Comparison of ENCODE assay signal across 11 cellular contexts in the genomic region with DNA sequence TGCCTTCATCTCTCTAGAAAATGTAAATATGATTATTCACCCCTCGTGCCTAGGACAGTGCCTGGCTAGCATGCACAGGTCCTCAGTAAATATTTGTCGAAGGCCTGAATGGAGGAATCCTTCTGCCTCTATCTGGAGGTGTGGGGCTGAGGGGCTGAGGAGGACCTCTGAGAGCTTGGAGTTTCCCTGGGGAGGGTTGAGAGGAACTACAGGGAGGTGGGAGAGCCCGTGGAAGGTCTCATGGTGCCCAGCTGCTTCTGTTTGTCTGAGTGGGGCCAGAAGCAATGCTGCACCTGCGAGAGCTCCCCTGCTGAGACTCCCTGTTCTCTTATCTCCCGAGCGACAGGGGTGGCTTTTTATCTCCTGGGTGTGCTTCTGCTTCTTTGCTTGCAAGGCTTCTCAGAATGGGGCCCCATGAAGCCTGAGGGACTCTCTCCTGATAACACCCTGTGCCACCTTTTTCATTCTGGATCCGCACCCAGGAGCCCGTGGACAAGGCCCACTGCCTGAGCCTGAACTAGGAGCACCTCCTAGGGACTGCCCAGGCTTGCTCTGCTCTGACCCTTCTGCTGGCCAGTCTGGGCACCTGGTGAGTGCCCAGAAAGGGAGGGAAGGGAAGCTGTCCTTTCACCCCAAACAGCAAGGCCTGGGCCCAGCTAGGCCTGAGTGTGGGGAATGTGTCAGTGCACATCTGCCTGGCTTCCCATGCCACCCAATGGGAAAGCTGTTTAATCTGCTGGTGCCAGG. TPM values are rescaled to one million over a fixed set of nuclear protein-coding genes. Genes with fewer than 3 reads are reported as not detected.
DNase-seq lines count a peak whose midpoint lies in the region; ATAC-seq and TF ChIP-seq lines count a peak whose summit lies in the region.
"Had no signal": no experiment of that assay in that cellular context is flagged by ENCODE, and none has a peak within 500 bp of the region (broad histone marks: within the 10 kb centered on the region; RNA-seq: fewer than 3 reads in every experiment).

No MANE protein-coding gene starts in this region.

- no peaks in the 10 kb centered on the region for H3K9me3 Mint-ChIP-seq in activated CD4-positive, alpha-beta T cell treated with anti-CD3 and anti-CD28 coated beads, Interleukin-2, amount 10 ng/mL, durations not matched to agents 7 days and 5 days

- dilution Hi-C loops in mammary epithelial cell (cut with HindIII; ENCODE audit: low sequenced_read_pairs), result no loop called here

- H3K9ac ChIP-seq in Loucy (ENCODE audit: low read depth, low read length, poor library complexity, severe bottlenecking) (peak overlapping the region; percentile 39), mammary epithelial cell (ENCODE audit: insufficient read depth, low read length) (peak overlapping the region; percentile 50)

- in situ Hi-C loops in mammary epithelial cell (cut with MboI; ENCODE audit: low sequenced_read_pairs in 2 of 2) (loop anchor here in 1 of 2 donors (25.0 kb wide), 1 partner anchor 138 kb away; no protein-coding TSS in a partner anchor), brain microvascular endothelial cell (cut with HindIII; ENCODE audit: low pct_ligation_motif_present, low sequenced_read_pairs) (no loop called here)

- H3K79me2 ChIP-seq in Loucy (ENCODE audit: insufficient read depth, low read length), result peaks cover 34% of the 10 kb centered on the region
- peaks cover 46% of the 10 kb centered on the region for H3K79me2 ChIP-seq in mammary epithelial cell (ENCODE audit: insufficient read depth, low read length)

- no TSS peak for BruUV-seq in mammary epithelial cell (replicated peaks; lab: Mats Ljungman, UMichigan)

- intact Hi-C loops in mammary epithelial cell (cut with micrococcal nuclease), result no loop called here

- H3K27ac Mint-ChIP-seq in activated CD4-positive, alpha-beta T cell treated with anti-CD3 and anti-CD28 coated beads, Interleukin-2, amount 10 ng/mL, durations not matched to agents 7 days and 5 days, result no peak overlapping the region

- 64% methylated on average over 8 of the region's 8 CpGs for WGBS in mammary epithelial cell (ENCODE audit: low coverage, missing lambda C conversion rate)

- H2AFZ ChIP-seq in Loucy (ENCODE audit: low read length), result no peak overlapping the region
- no peak overlapping the region for H2AFZ ChIP-seq in mammary epithelial cell (ENCODE audit: low read depth, low read length)

- H3K4me2 ChIP-seq in Loucy (ENCODE audit: low read depth, low read length, poor library complexity, severe bottlenecking) (peak overlapping the region; percentile 85), mammary epithelial cell (ENCODE audit: insufficient read depth, low read depth, low read length) (peak overlapping the region; percentile 64)

- H3K27ac ChIP-seq in mammary epithelial cell (ENCODE audit: insufficient read depth, low read depth, low read length) (no peak overlapping the region), neutrophil (peak overlapping the region; percentile 76), brain microvascular endothelial cell (no peak overlapping the region)

- H3K9me3 ChIP-seq in Loucy (ENCODE audit: insufficient read depth, low read depth, low read length) (no peaks in the 10 kb centered on the region), mammary epithelial cell (replicated peaks; ENCODE audit: insufficient read depth, low read length) (no peaks in the 10 kb centered on the region), neutrophil (no peaks in the 10 kb centered on the region)

- H4K20me1 ChIP-seq in Loucy (ENCODE audit: insufficient read depth, low read length, poor library complexity, severe bottlenecking) (no peaks in the 10 kb centered on the region), mammary epithelial cell (ENCODE audit: insufficient read depth, low read length) (no peaks in the 10 kb centered on the region)

- H3K4me1 ChIP-seq in Loucy (ENCODE audit: insufficient read depth, low read length, poor library complexity, severe bottlenecking), result peaks cover 42% of the 10 kb centered on the region
- peaks cover 74% of the 10 kb centered on the region for H3K4me1 ChIP-seq in mammary epithelial cell (ENCODE audit: insufficient read depth, low read length)
- H3K4me1 ChIP-seq in neutrophil (ENCODE audit: control insufficient read depth in 1 of 2, insufficient read depth in 1 of 2, low read depth in 1 of 2, low read length in 1 of 2), result peaks cover 59 to 64% of the 10 kb centered on the region in 2 experiments

- H3K36me3 ChIP-seq in Loucy (ENCODE audit: insufficient read depth, low read length) (peaks cover 4% of the 10 kb centered on the region; the same call in 1 of the 2 replicates), mammary epithelial cell (ENCODE audit: insufficient read depth, low read length) (peaks cover under 1% of the 10 kb centered on the region), neutrophil (no peaks in the 10 kb centered on the region), brain microvascular endothelial cell (replicated peaks) (no peaks in the 10 kb centered on the region)

- CTCF ChIA-PET in mammary epithelial cell (lab: Charles Lee; ENCODE audit: low non-redundant PET), result no interaction called here
- CTCF ChIA-PET in activated CD4-positive, alpha-beta T cell treated with anti-CD3 and anti-CD28 coated beads, Interleukin-2, amount 10 ng/mL, durations not matched to agents 7 days and 5 days (lab: Charles Lee), result interaction anchor here (1.0 to 2.5 kb wide), 8 partner anchors 9 to 71 kb away, joined by 3 to 14 read pairs (median 3); no protein-coding TSS in a partner anchor

- peaks cover 3% of the 10 kb centered on the region for H3K36me3 Mint-ChIP-seq in activated CD4-positive, alpha-beta T cell treated with anti-CD3 and anti-CD28 coated beads, Interleukin-2, amount 10 ng/mL, durations not matched to agents 7 days and 5 days (ENCODE audit: low read depth)

- ATAC-seq in GM21717 (IDR thresholded peaks at IDR 0.05; ENCODE audit: unreplicated experiment), result no peak

- peaks cover 6% of the 10 kb centered on the region; the same call in 1 of the 2 replicates for H3F3A ChIP-seq in Loucy (ENCODE audit: low read depth)

- TF ChIP-seq CTCF in Loucy (conservative IDR thresholded peaks at IDR 0.05; ENCODE audit: low read length), result no peak
- no peak for TF ChIP-seq CTCF in mammary epithelial cell (conservative IDR thresholded peaks at IDR 0.05 in 1 of 2, IDR thresholded peaks at IDR 0.05 in 1 of 2; ENCODE audit: extremely low read depth in 1 of 2, insufficient read depth in 1 of 2, low read depth in 1 of 2, low read length in 2 of 2)
- TF ChIP-seq CTCF in neutrophil (IDR thresholded peaks at IDR 0.05), result no peak
- TF ChIP-seq CTCF in brain microvascular endothelial cell (IDR thresholded peaks at IDR 0.05; ENCODE audit: low read depth, low read length, missing control alignments), result no peak

- DNase-seq in GF-D8 (lab: John Stamatoyannopoulos, UW), result peak; percentile 74
- DNase-seq in mammary epithelial cell, result no peak
- no peak for DNase-seq in putamen (ENCODE audit: low spot score)
- DNase-seq in brain microvascular endothelial cell, result no peak
- no peak for DNase-seq in activated CD4-positive, alpha-beta T cell treated with anti-CD3 and anti-CD28 coated beads, Interleukin-2, amount 10 ng/mL, durations not matched to agents 7 days and 5 days
- DNase-seq: NCI-H1436 treated with DMSO at 0.1 percent for 48 hours had no signal

- no peak overlapping the region for H3K4me3 ChIP-seq in Loucy (ENCODE audit: low read length, poor library complexity, severe bottlenecking)
- no peak overlapping the region for H3K4me3 ChIP-seq in mammary epithelial cell (replicated peaks in 1 of 3; ENCODE audit: insufficient read depth in 1 of 3, low read depth in 2 of 3, low read length in 3 of 3)
- peak overlapping the region in 1 of 2 experiments; percentile 0 for H3K4me3 ChIP-seq in neutrophil (ENCODE audit: low read depth in 1 of 2, low read length in 1 of 2)
- no peak overlapping the region for H3K4me3 ChIP-seq in brain microvascular endothelial cell (ENCODE audit: low read depth, low read length)

- H3K27me3 ChIP-seq in Loucy (ENCODE audit: insufficient read depth, low read length, poor library complexity, severe bottlenecking) (no peaks in the 10 kb centered on the region), mammary epithelial cell (ENCODE audit: insufficient read depth, low read length) (no peaks in the 10 kb centered on the region), neutrophil (peaks cover 12% of the 10 kb centered on the region), brain microvascular endothelial cell (replicated peaks) (no peaks in the 10 kb centered on the region)

- no peak overlapping the region for H3K4me3 Mint-ChIP-seq in activated CD4-positive, alpha-beta T cell treated with anti-CD3 and anti-CD28 coated beads, Interleukin-2, amount 10 ng/mL, durations not matched to agents 7 days and 5 days

- peaks cover 34% of the 10 kb centered on the region for H3K4me1 Mint-ChIP-seq in activated CD4-positive, alpha-beta T cell treated with anti-CD3 and anti-CD28 coated beads, Interleukin-2, amount 10 ng/mL, durations not matched to agents 7 days and 5 days

- POLR2A ChIA-PET in activated CD4-positive, alpha-beta T cell treated with anti-CD3 and anti-CD28 coated beads, Interleukin-2, amount 10 ng/mL, durations not matched to agents 7 days and 5 days (lab: Charles Lee), result no interaction called here

- no peaks in the 10 kb centered on the region for H3K27me3 Mint-ChIP-seq in activated CD4-positive, alpha-beta T cell treated with anti-CD3 and anti-CD28 coated beads, Interleukin-2, amount 10 ng/mL, durations not matched to agents 7 days and 5 days

- no peaks in the 10 kb centered on the region for H3K9me2 ChIP-seq in Loucy (replicated peaks; ENCODE audit: low read depth, low read length)

RNA-seq across cellular contexts. Expression of a gene that starts 2.4 kb away (rescaled TPM):
- 10 to 100 TPM; 45.7 to 55.5 TPM for total RNA-seq in mammary epithelial cell
- 156 TPM for polyA plus RNA-seq in mammary epithelial cell
- polyA minus RNA-seq in mammary epithelial cell, result 157 TPM
- 10 to 100 TPM; 38.5 to 46.9 TPM for total RNA-seq in activated CD4-positive, alpha-beta T cell treated with anti-CD3 and anti-CD28 coated beads, Interleukin-2, amount 10 ng/mL, durations not matched to agents 7 days and 5 days

RNA-seq across cellular contexts. Expression of a gene that starts 9.0 kb away (rescaled TPM):
- total RNA-seq in mammary epithelial cell, result under 1 TPM in 1 of 2 donors, not detected in 1; 0.17 TPM
- polyA plus RNA-seq in mammary epithelial cell, result 0.12 TPM
- polyA minus RNA-seq in mammary epithelial cell, result not detected
- not detected for total RNA-seq in activated CD4-positive, alpha-beta T cell treated with anti-CD3 and anti-CD28 coated beads, Interleukin-2, amount 10 ng/mL, durations not matched to agents 7 days and 5 days
- total RNA-seq: astrocyte; T-helper 1 cell treated with Interleukin-12 subunit alpha and Interleukin-12 subunit beta and Interleukin-4 antibody, amounts not matched to agents 30 ng/mL and 1 ng/mL, for 36 hours had no signal

RNA-seq across cellular contexts. Expression of a gene that starts 21.1 kb away (rescaled TPM):
- total RNA-seq in mammary epithelial cell, result 100 to 1,000 TPM; 872 to 986 TPM
- polyA plus RNA-seq in mammary epithelial cell, result 1,054 TPM
- polyA minus RNA-seq in mammary epithelial cell, result 1,190 TPM
- 100 to 1,000 TPM; 522 to 571 TPM for total RNA-seq in activated CD4-positive, alpha-beta T cell treated with anti-CD3 and anti-CD28 coated beads, Interleukin-2, amount 10 ng/mL, durations not matched to agents 7 days and 5 days

RNA-seq across cellular contexts. Expression of a gene that starts 31.6 kb away (rescaled TPM):
- total RNA-seq in mammary epithelial cell, result 10 to 100 TPM; 72.6 to 76.3 TPM
- polyA plus RNA-seq in mammary epithelial cell, result 134 TPM
- polyA minus RNA-seq in mammary epithelial cell, result 104 TPM
- total RNA-seq in activated CD4-positive, alpha-beta T cell treated with anti-CD3 and anti-CD28 coated beads, Interleukin-2, amount 10 ng/mL, durations not matched to agents 7 days and 5 days, result 10 to 100 TPM; 29.5 to 30.1 TPM

RNA-seq across cellular contexts. Expression of a gene that starts 39.6 kb away (rescaled TPM):
- total RNA-seq in mammary epithelial cell, result 10 to 100 TPM in 1 of 2 donors, 1 to 10 TPM in 1; 4.7 to 10.4 TPM
- 6.6 TPM for polyA plus RNA-seq in mammary epithelial cell
- polyA minus RNA-seq in mammary epithelial cell, result 2.8 TPM
- total RNA-seq in activated CD4-positive, alpha-beta T cell treated with anti-CD3 and anti-CD28 coated beads, Interleukin-2, amount 10 ng/mL, durations not matched to agents 7 days and 5 days, result 10 to 100 TPM; 14.7 to 15.3 TPM
